Comparison of ENCODE assay signal across 9 cellular contexts in genomic region chr11:2779981-2780849, GRCh38.
DNase-seq lines count a peak whose midpoint lies in the region; ATAC-seq, FAIRE-seq and TF ChIP-seq lines count a peak whose summit lies in the region.
"Had no signal": no experiment of that assay in that cellular context is flagged by ENCODE, and none has a peak within 500 bp of the region (broad histone marks: within the 10 kb centered on the region; RNA-seq: fewer than 3 reads in every experiment).

No MANE protein-coding gene starts in this region.

- TF ChIP-seq CTCF in adrenal gland (IDR thresholded peaks at IDR 0.05): no peak

- H3K36me3 ChIP-seq in adrenal gland (replicated peaks in 1 of 2): no peaks in the 10 kb centered on the region

- peak; percentile 76 to 88 for DNase-seq in Kasumi-1 (lab: John Stamatoyannopoulos, UW)
- peak; percentile 51 to 64 (median 60) for DNase-seq in adrenal gland
- peak; percentile 68 for DNase-seq in left kidney (ENCODE audit: low read depth, low spot score)
- peak; percentile 1 for DNase-seq in stimulated activated CD4-positive, alpha-beta T cell treated with anti-CD3 and anti-CD28 coated beads, Interleukin-4, amount 100 ng/mL, for 24 hours
- DNase-seq in H54 (ENCODE audit: insufficient read length, low spot score): no peak
- DNase-seq in dedifferentiated amniotic fluid mesenchymal stem cell (ENCODE audit: extremely low spot score): no peak
- DNase-seq: MM.1S had no signal

- H3K9me3 ChIP-seq in adrenal gland (replicated peaks in 1 of 3): no peaks in the 10 kb centered on the region

- no peak for FAIRE-seq in H54 (lab: Jason Lieb, UNC)

- 25 to 54% (median 39%) methylated on average over 7 to 23 of the region's 23 CpGs for WGBS in adrenal gland, 4 donors

- intact Hi-C loops in adrenal gland (cut with DNase I): no loop called here

- no peak for TF ChIP-seq POLR2A in adrenal gland (IDR thresholded peaks at IDR 0.05)
- TF ChIP-seq POLR2A in H54 (IDR thresholded peaks at IDR 0.05; ENCODE audit: low read depth, low read length): no peak

- no peak overlapping the region for H3K4me3 ChIP-seq in adrenal gland

- H3K27ac ChIP-seq in adrenal gland: peak overlapping the region in 4 of 5 donors; percentile 85 to 99 (median 91)

- no peaks in the 10 kb centered on the region for H3K27me3 ChIP-seq in adrenal gland

- H3K4me1 ChIP-seq in adrenal gland (replicated peaks in 1 of 2): peaks cover 48 to 49% of the 10 kb centered on the region in 2 donors

- no peak for ATAC-seq in HG02885 (IDR thresholded peaks at IDR 0.05; ENCODE audit: poor library complexity, unreplicated experiment)
- ATAC-seq in HG02610 (IDR thresholded peaks at IDR 0.05; ENCODE audit: unreplicated experiment): no peak

Comparison
In these comparisons a context has a peak if more than half of its experiments do, and no peak if none do; other contexts are left out.
1. DNase-seq: peak in Kasumi-1 (2 of 2), adrenal gland (7 of 7), left kidney (single experiment) and stimulated activated CD4-positive, alpha-beta T cell treated with anti-CD3 and anti-CD28 coated beads, Interleukin-4, amount 100 ng/mL, for 24 hours (single experiment); none in H54 (single experiment) and dedifferentiated amniotic fluid mesenchymal stem cell (single experiment).